ENCODE assay signal across 20 cellular contexts in the genomic region with DNA sequence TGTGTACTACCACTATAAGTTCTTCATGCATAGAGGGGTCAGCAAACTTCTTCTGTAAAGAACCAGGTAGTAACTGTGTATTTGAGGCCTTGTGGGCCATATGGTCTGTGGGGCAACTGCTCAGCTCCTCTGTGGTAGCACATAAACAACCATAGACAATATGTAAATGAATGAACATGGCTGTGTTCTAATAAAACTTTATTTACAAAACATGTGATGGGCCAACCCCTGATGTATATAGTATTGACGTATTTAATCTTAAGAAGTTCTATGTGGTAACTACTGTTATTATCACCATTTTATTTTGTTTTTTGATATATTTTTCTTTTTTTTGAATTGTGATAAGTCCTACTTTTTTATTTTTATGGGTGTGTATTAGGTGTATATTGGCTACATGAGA.
"Had no signal": no experiment of that assay in that cellular context is flagged by ENCODE, and none has a peak within 500 bp of the region (broad histone marks: within the 10 kb centered on the region; RNA-seq: fewer than 3 reads in every experiment).

No MANE protein-coding gene starts in this region.

- FAIRE-seq: kidney, pancreas, small intestine, urothelium cell line had no signal

- H3K27me3 Mint-ChIP-seq: type B pancreatic cell had no signal

- ATAC-seq: foreskin keratinocyte, left cardiac atrium, lower lobe of right lung, pancreas had no signal

- H3K4me3 ChIP-seq: left ventricle myocardium inferior, lower lobe of right lung, pancreas had no signal

- H3K27me3 ChIP-seq: foreskin keratinocyte, pancreas had no signal

- H3K9me3 Mint-ChIP-seq: endodermal cell, nephron, type B pancreatic cell had no signal

- H3K4me1 ChIP-seq: foreskin keratinocyte, left ventricle myocardium inferior, lower lobe of right lung had no signal

- DNase-seq: effector CD4-positive, alpha-beta T cell; endodermal cell; erythroblast; foreskin keratinocyte; kidney; left cardiac atrium; left ventricle myocardium inferior; lower lobe of right lung; mesenchymal stem cell; midbrain; occipital lobe; pancreas; right cardiac atrium; small intestine; stimulated activated CD4-positive, alpha-beta T cell treated with anti-CD3 and anti-CD28 coated beads, Interleukin-12 subunit alpha, Interleukin-12 subunit beta, amount 100 ng/mL, for 4 hours; stimulated activated naive CD4-positive, alpha-beta T cell treated with Interleukin-2 at 50 U/mL for 16 hours had no signal

- H3K27ac Mint-ChIP-seq: endodermal cell, nephron, progenitor cell of endocrine pancreas had no signal

- H3K4me3 Mint-ChIP-seq: endodermal cell, nephron, type B pancreatic cell had no signal

- H3K36me3 ChIP-seq: left ventricle myocardium inferior, lower lobe of right lung, pancreas had no signal

- H3K27ac ChIP-seq: foreskin keratinocyte, left ventricle myocardium inferior, lower lobe of right lung, pancreas had no signal

- H3K9me3 ChIP-seq: left ventricle myocardium inferior, lower lobe of right lung, pancreas had no signal
